In genomic region chr2:27972311-27972710, GRCh38 we compare ENCODE assay signal across 24 cellular contexts.
DNase-seq lines count a peak whose midpoint lies in the region; ATAC-seq, FAIRE-seq and TF ChIP-seq lines count a peak whose summit lies in the region.
"Had no signal": no experiment of that assay in that cellular context is flagged by ENCODE, and none has a peak within 500 bp of the region (broad histone marks: within the 10 kb centered on the region; RNA-seq: fewer than 3 reads in every experiment).

No MANE protein-coding gene starts in this region.

- no peak overlapping the region for H2BK20ac ChIP-seq in IMR-90 (ENCODE audit: low read depth, low read length)

- H3K4me2 ChIP-seq in A549 = no peak overlapping the region
- H3K4me2 ChIP-seq in IMR-90 (ENCODE audit: low read depth, low read length) = no peak overlapping the region
- H3K4me2 ChIP-seq: BLaER1 treated with 17β-estradiol and CSF1 and Interleukin-3, amounts not matched to agents 10 nM and 100 nM; GM23338 had no signal

- no peak overlapping the region for H3K23ac ChIP-seq in IMR-90 (ENCODE audit: low read depth, low read length)

- H3K56ac ChIP-seq in IMR-90 (ENCODE audit: extremely low read depth, insufficient read depth, low read length) = no peak overlapping the region

- no peak overlapping the region for H2BK120ac ChIP-seq in IMR-90 (ENCODE audit: low read depth, low read length)

- TF ChIP-seq RAD21 in A549 (conservative IDR thresholded peaks at IDR 0.05 in 1 of 2, IDR thresholded peaks at IDR 0.05 in 1 of 2) (no peak), IMR-90 (IDR thresholded peaks at IDR 0.05; ENCODE audit: low read length) (no peak)

- DNase-seq in A549 (ENCODE audit: low read depth in 1 of 2, low spot score in 1 of 2) (no peak), IMR-90 (no peak), dermis blood vessel endothelial cell (peak; percentile 31), NCI-H1436 (lab: John Stamatoyannopoulos, UW) (no peak), A673 (ENCODE audit: low spot score) (no peak)
- DNase-seq in CD4-positive, alpha-beta T cell = no peak
- DNase-seq: ACHN; AML-193; BE2C; Calu3; CD4-positive, alpha-beta memory T cell; COR-L47; DMS53; DMS79 treated with DMSO at 0.1 percent for 48 hours; GF-D8; H9 had no signal

- peak overlapping the region; percentile 66; the same call in 1 of the 2 replicates for H2AK5ac ChIP-seq in IMR-90 (ENCODE audit: low read depth, low read length)

- no peak overlapping the region for H3K4me3 Mint-ChIP-seq in nephron
- no peak overlapping the region for H3K4me3 Mint-ChIP-seq in CD4-positive, alpha-beta T cell
- H3K4me3 Mint-ChIP-seq: CD14-positive monocyte; CD4-positive, alpha-beta memory T cell; GM23338; H9 had no signal

- H4K91ac ChIP-seq in IMR-90 (ENCODE audit: insufficient read depth, low read depth, low read length) = no peak overlapping the region

- TF ChIP-seq CTCF in A549 (IDR thresholded peaks at IDR 0.05) = no peak
- TF ChIP-seq CTCF in IMR-90 (conservative IDR thresholded peaks at IDR 0.05; ENCODE audit: low read depth, low read length) = no peak
- no peak for TF ChIP-seq CTCF in nephron (IDR thresholded peaks at IDR 0.05; ENCODE audit: unreplicated experiment in 3 of 3)
- TF ChIP-seq CTCF in CD4-positive, alpha-beta T cell (IDR thresholded peaks at IDR 0.05) = no peak
- TF ChIP-seq CTCF in A673 (conservative IDR thresholded peaks at IDR 0.05; ENCODE audit: low read depth, low read length) = no peak

- H3K27me3 Mint-ChIP-seq in nephron (ENCODE audit: low read depth) = no peaks in the 10 kb centered on the region
- no peaks in the 10 kb centered on the region for H3K27me3 Mint-ChIP-seq in CD4-positive, alpha-beta T cell
- H3K27me3 Mint-ChIP-seq: CD4-positive, alpha-beta memory T cell had no signal

- H2BK5ac ChIP-seq in IMR-90 (ENCODE audit: low read depth, low read length, poor library complexity, severe bottlenecking) = no peak overlapping the region

- in situ Hi-C loops in IMR-90 (cut with MboI; ENCODE audit: low sequenced_read_pairs) = no loop called here

- no peak overlapping the region for H3K14ac ChIP-seq in IMR-90 (replicated peaks; ENCODE audit: low read depth, low read length)

- H4K8ac ChIP-seq in IMR-90 (ENCODE audit: low read depth in 2 of 2, low read length in 2 of 2) = no peak overlapping the region

- H3K9me3 ChIP-seq in A549 (peaks cover 25% of the 10 kb centered on the region), IMR-90 (ENCODE audit: control insufficient read depth, insufficient read depth, low read length) (peaks cover 2% of the 10 kb centered on the region), A673 (ENCODE audit: low read depth, low read length, poor library complexity, severe bottlenecking) (peaks cover 6% of the 10 kb centered on the region)
- peaks cover 6% of the 10 kb centered on the region for H3K9me3 ChIP-seq in CD4-positive, alpha-beta T cell (ENCODE audit: control insufficient read depth, low read length)

- BruUV-seq in IMR-90 (replicated peaks; lab: Mats Ljungman, UMichigan) (no TSS peak), A673 (replicated peaks; lab: Mats Ljungman, UMichigan) (no TSS peak)

- H3K9ac ChIP-seq in IMR-90 (ENCODE audit: low read depth, low read length) = no peak overlapping the region
- H3K9ac ChIP-seq: BLaER1 treated with 17β-estradiol and CSF1 and Interleukin-3, amounts not matched to agents 10 nM and 100 nM had no signal

- ATAC-seq in A549 = no peak
- ATAC-seq in IMR-90 (ENCODE audit: low read depth) = no peak
- ATAC-seq in CD4-positive, alpha-beta T cell (ENCODE audit: poor library complexity) = no peak
- no peak for ATAC-seq in HG03108 (IDR thresholded peaks at IDR 0.05; ENCODE audit: unreplicated experiment)
- ATAC-seq: GM23338, HCT116 had no signal

- H3K4ac ChIP-seq in IMR-90 (ENCODE audit: low read depth, low read length) = no peak overlapping the region

- H2BK15ac ChIP-seq in IMR-90 (ENCODE audit: low read depth, low read length) = no peak overlapping the region

- POLR2A ChIA-PET in A549 (lab: Yijun Ruan, JAX) = no interaction called here
- POLR2A ChIA-PET in IMR-90 (lab: Charles Lee; ENCODE audit: unreplicated experiment) = no interaction called here
- POLR2A ChIA-PET in CD4-positive, alpha-beta T cell (lab: Charles Lee) = no interaction called here
- POLR2A ChIA-PET in A673 (lab: Charles Lee; ENCODE audit: low non-redundant PET) = no interaction called here

- peak; percentile 96 for FAIRE-seq in A549 (lab: Jason Lieb, UNC)
- FAIRE-seq: GM12891, GM18507 had no signal

- H3K27me3 ChIP-seq in IMR-90 (ENCODE audit: control insufficient read depth, insufficient read depth, low read length) (no peaks in the 10 kb centered on the region), A673 (replicated peaks; ENCODE audit: insufficient read depth, low read depth, low read length, poor library complexity) (no peaks in the 10 kb centered on the region)
- no peaks in the 10 kb centered on the region for H3K27me3 ChIP-seq in CD4-positive, alpha-beta T cell (ENCODE audit: control insufficient read depth, insufficient read depth, low read length)
- H3K27me3 ChIP-seq: BE2C; BLaER1 treated with 17β-estradiol and CSF1 and Interleukin-3, amounts not matched to agents 10 nM and 100 nM had no signal

- H3K9me1 ChIP-seq in IMR-90 (ENCODE audit: insufficient read depth, low read length) = no peaks in the 10 kb centered on the region

- H3K4me1 ChIP-seq in A549 (peaks cover 48% of the 10 kb centered on the region), IMR-90 (ENCODE audit: control insufficient read depth, insufficient read depth, low read length) (no peaks in the 10 kb centered on the region), A673 (ENCODE audit: insufficient read depth, low read length, poor library complexity, severe bottlenecking) (no peaks in the 10 kb centered on the region)

- H3K27ac ChIP-seq in A549 = peak overlapping the region; percentile 1 to 78; a peak in 4 of 6 replicates
- H3K27ac ChIP-seq in IMR-90 (ENCODE audit: insufficient read depth, low read length) = no peak overlapping the region
- H3K27ac ChIP-seq in CD4-positive, alpha-beta T cell (ENCODE audit: low read depth, low read length) = no peak overlapping the region
- no peak overlapping the region for H3K27ac ChIP-seq in A673 (ENCODE audit: low read depth, low read length, poor library complexity, severe bottlenecking)
- H3K27ac ChIP-seq: BLaER1 treated with 17β-estradiol and CSF1 and Interleukin-3, amounts not matched to agents 10 nM and 100 nM had no signal

- peaks cover 30% of the 10 kb centered on the region for H3K36me3 Mint-ChIP-seq in nephron (ENCODE audit: low read depth)
- peaks cover 28% of the 10 kb centered on the region for H3K36me3 Mint-ChIP-seq in CD4-positive, alpha-beta T cell (ENCODE audit: low read depth)

- H4K20me1 ChIP-seq in IMR-90 (ENCODE audit: insufficient read depth, low read length) = no peaks in the 10 kb centered on the region
- H4K20me1 ChIP-seq: BLaER1 treated with 17β-estradiol and CSF1 and Interleukin-3, amounts not matched to agents 10 nM and 100 nM had no signal

- H3K4me1 Mint-ChIP-seq in nephron = peaks cover 23% of the 10 kb centered on the region
- peaks cover 17% of the 10 kb centered on the region for H3K4me1 Mint-ChIP-seq in CD4-positive, alpha-beta T cell (ENCODE audit: low read depth)

- 82% methylated on average over 2 of the region's 2 CpGs for WGBS in A549 (ENCODE audit: missing lambda C conversion rate)
- WGBS in IMR-90 (ENCODE audit: extremely low coverage in 2 of 2, insufficient read length in 1 of 2), 2 experiments = no CpG with 5 or more reads among the region's 2 CpGs

- H3K36me3 ChIP-seq in IMR-90 (ENCODE audit: control insufficient read depth, insufficient read depth, low read length) = no peaks in the 10 kb centered on the region
- no peaks in the 10 kb centered on the region for H3K36me3 ChIP-seq in A673 (ENCODE audit: insufficient read depth, low read length, poor library complexity, severe bottlenecking)
- H3K36me3 ChIP-seq: BE2C had no signal

- dilution Hi-C loops in IMR-90 (cut with HindIII; ENCODE audit: low sequenced_read_pairs, unreplicated experiment) = no loop called here

- H2AK9ac ChIP-seq in IMR-90 (replicated peaks; ENCODE audit: low read depth, low read length, poor library complexity) = no peak overlapping the region

- intact Hi-C loops in IMR-90 (cut with micrococcal nuclease) = no loop called here
- intact Hi-C loops in CD4-positive, alpha-beta T cell (cut with DNase I, micrococcal nuclease) = no loop called here
- intact Hi-C loops in A673 (cut with micrococcal nuclease; ENCODE audit: unreplicated experiment) = no loop called here

- no peak overlapping the region for H3K18ac ChIP-seq in IMR-90 (ENCODE audit: low read depth, low read length)

- H3K4me3 ChIP-seq in A549 = no peak overlapping the region
- no peak overlapping the region for H3K4me3 ChIP-seq in IMR-90 (ENCODE audit: insufficient read depth, low read depth, low read length)
- no peak overlapping the region for H3K4me3 ChIP-seq in A673 (ENCODE audit: low read depth, low read length, poor library complexity, severe bottlenecking)
- H3K4me3 ChIP-seq: BLaER1 treated with 17β-estradiol and CSF1 and Interleukin-3, amounts not matched to agents 10 nM and 100 nM; GM23338 had no signal

- H4K5ac ChIP-seq in IMR-90 (ENCODE audit: low read depth, low read length) = no peak overlapping the region

- H3K27ac Mint-ChIP-seq in nephron = peak overlapping the region; percentile 44 to 64 (median 62)
- H3K27ac Mint-ChIP-seq in CD4-positive, alpha-beta T cell = no peak overlapping the region
- H3K27ac Mint-ChIP-seq: CD4-positive, alpha-beta memory T cell; GM23338; H9 had no signal

- H3K9me3 Mint-ChIP-seq in nephron = peaks cover 18% of the 10 kb centered on the region
- peaks cover 9% of the 10 kb centered on the region for H3K9me3 Mint-ChIP-seq in CD4-positive, alpha-beta T cell

- CTCF ChIA-PET in A549 (lab: Yijun Ruan, JAX) (interaction anchor here (1.1 to 1.5 kb wide), 4 partner anchors 9 to 480 kb away, joined by 3 to 5 read pairs (median 4); no protein-coding TSS in a partner anchor), IMR-90 (lab: Yijun Ruan, JAX) (interaction anchor here (0.6 to 1.5 kb wide), 2 partner anchors 10 to 197 kb away, joined by 5 read pairs; no protein-coding TSS in a partner anchor), A673 (lab: Charles Lee) (interaction anchor here (0.5 kb wide), 1 partner anchor 41 kb away, joined by 7 read pairs; no protein-coding TSS in a partner anchor)
- CTCF ChIA-PET in CD4-positive, alpha-beta T cell (lab: Charles Lee) = interaction anchor here (1.2 to 1.3 kb wide), 2 partner anchors 14 to 49 kb away, joined by 3 read pairs; no protein-coding TSS in a partner anchor

- H3K79me1 ChIP-seq in IMR-90 (ENCODE audit: low read depth in 1 of 2, low read length in 2 of 2) = peaks cover 3 to 7% of the 10 kb centered on the region in 2 experiments; a peak in 2 of 4 replicates

- TF ChIP-seq POLR2A in A549 (IDR thresholded peaks at IDR 0.05; ENCODE audit: low read length) = no peak
- no peak for TF ChIP-seq POLR2A in IMR-90 (IDR thresholded peaks at IDR 0.05; ENCODE audit: low read depth, low read length)

- no peak for TF ChIP-seq EP300 in A549 (IDR thresholded peaks at IDR 0.05)

- no peak overlapping the region for H2AFZ ChIP-seq in IMR-90 (replicated peaks; ENCODE audit: low read length, poor library complexity)
- H2AFZ ChIP-seq: GM23338 had no signal

TF ChIP-seq in A549, 52 proteins besides CTCF, POLR2A, EP300 and RAD21 (continues in another document):
- TF ChIP-seq BHLHE40 (IDR thresholded peaks at IDR 0.05; ENCODE audit: low read depth, low read length) = no peak

TF ChIP-seq in IMR-90, 13 proteins besides CTCF, POLR2A, EP300 and RAD21 (continues in another document):
- TF ChIP-seq CHD1 (IDR thresholded peaks at IDR 0.05; ENCODE audit: low read depth, low read length) (no peak), BHLHE40 (IDR thresholded peaks at IDR 0.05; ENCODE audit: low read depth, low read length) (no peak)

Comparison
In these comparisons a context has a peak if more than half of its experiments do, and no peak if none do; other contexts are left out.
1. H3K27ac ChIP-seq: peak in A549 (2 of 2); none in IMR-90 (single experiment), CD4-positive, alpha-beta T cell (single experiment) and A673 (single experiment).